In genomic region chr12:43848786-43849185, GRCh38 we compare ENCODE assay signal across 14 cellular contexts.
"Had no signal": no experiment of that assay in that cellular context is flagged by ENCODE, and none has a peak within 500 bp of the region (broad histone marks: within the 10 kb centered on the region; RNA-seq: fewer than 3 reads in every experiment).

No MANE protein-coding gene starts in this region.

- H3K27ac ChIP-seq: coronary artery, gastroesophageal sphincter, heart right ventricle, right lobe of liver, spleen had no signal

- DNase-seq: activated B cell treated with CpG ODN at 0.5 μM for 24 hours; activated CD4-positive, alpha-beta T cell treated with anti-CD3 and anti-CD28 coated beads, Interleukin-2, amount 10 ng/mL, durations not matched to agents 24 days and 14 days; activated CD8-positive, alpha-beta memory T cell treated with anti-CD3 and anti-CD28 coated beads, Interleukin-2, amount 50 U/mL, for 4 hours; activated CD8-positive, alpha-beta T cell treated with anti-CD3 and anti-CD28 coated beads, Interleukin-2, amount 10 ng/mL, durations not matched to agents 7 days and 5 days; activated gamma-delta T cell; activated T-cell treated with anti-CD3 and anti-CD28 coated beads, Interleukin-2, amount 50 U/mL, for 72 hours; caudate nucleus; heart right ventricle; right lobe of liver; spleen had no signal

- H3K9me3 ChIP-seq: gastroesophageal sphincter, right lobe of liver had no signal

- H3K4me1 ChIP-seq: gastroesophageal sphincter, heart right ventricle, right lobe of liver, spleen had no signal

- ATAC-seq: activated CD8-positive, alpha-beta T cell treated with anti-CD3 and anti-CD28 coated beads, Interleukin-2, amount 10 ng/mL, durations not matched to agents 7 days and 5 days; activated naive CD4-positive, alpha-beta T cell treated with anti-CD3 and anti-CD28 coated beads, Interleukin-2, amount 50 U/mL, for 72 hours; activated T-cell treated with anti-CD3 and anti-CD28 coated beads, Interleukin-2, amount 50 U/mL, for 72 hours; gastroesophageal sphincter; heart right ventricle; right lobe of liver had no signal

- FAIRE-seq: TTC549 had no signal

- H3K27me3 ChIP-seq: gastroesophageal sphincter, heart right ventricle, right lobe of liver, spleen had no signal

- H3K4me3 ChIP-seq: coronary artery, gastroesophageal sphincter, heart right ventricle, right lobe of liver, spleen had no signal
